In genomic region chr1:6131561-6131960, GRCh38 we compare ENCODE assay signal across 28 cellular contexts. TPM values are rescaled to one million over a fixed set of nuclear protein-coding genes. Genes with fewer than 3 reads are reported as not detected.
"Had no signal": no experiment of that assay in that cellular context is flagged by ENCODE, and none has a peak within 500 bp of the region (broad histone marks: within the 10 kb centered on the region; RNA-seq: fewer than 3 reads in every experiment).

No MANE protein-coding gene starts in this region.

- H3K36me3 Mint-ChIP-seq: neural progenitor cell; stimulated activated effector memory CD8-positive, alpha-beta T cell treated with anti-CD3 and anti-CD28 coated beads, Interleukin-12 subunit alpha, Interleukin-12 subunit beta, amount 100 ng/mL, for 72 hours had no signal

- H3K4me1 ChIP-seq: parathyroid adenoma, prostate gland, thyroid gland had no signal

- H3K27me3 ChIP-seq: right atrium auricular region, thyroid gland, vagina had no signal

- H3K36me3 ChIP-seq: esophagus squamous epithelium, heart right ventricle, neural progenitor cell, prostate gland, right atrium auricular region, stomach, thyroid gland, vagina had no signal

- H3K4me3 Mint-ChIP-seq: effector memory CD8-positive, alpha-beta T cell; naive thymus-derived CD4-positive, alpha-beta T cell; nephron; neural progenitor cell; stimulated activated effector memory CD8-positive, alpha-beta T cell treated with anti-CD3 and anti-CD28 coated beads, Interleukin-12 subunit alpha, Interleukin-12 subunit beta, amount 100 ng/mL, for 72 hours had no signal

- H3K4me3 ChIP-seq: esophagus squamous epithelium, heart right ventricle, neural progenitor cell, prostate gland, right atrium auricular region, smooth muscle cell, stomach, thyroid gland, vagina had no signal

- H3K4me1 Mint-ChIP-seq: nephron, neural progenitor cell had no signal

- H3K27ac Mint-ChIP-seq: effector memory CD8-positive, alpha-beta T cell; naive thymus-derived CD4-positive, alpha-beta T cell; nephron; neural progenitor cell; stimulated activated effector memory CD8-positive, alpha-beta T cell treated with anti-CD3 and anti-CD28 coated beads, Interleukin-12 subunit alpha, Interleukin-12 subunit beta, amount 100 ng/mL, for 72 hours had no signal

- DNase-seq: cortex of kidney; effector memory CD8-positive, alpha-beta T cell; erythroblast; esophagus squamous epithelium; foreskin melanocyte; glutamatergic neuron; hippocampal formation; kidney glomerular epithelial cell; mammary epithelial cell; mesendoderm; midbrain; naive thymus-derived CD4-positive, alpha-beta T cell; stimulated activated CD4-positive, alpha-beta T cell treated with anti-CD3 and anti-CD28 coated beads, Interleukin-2, amount 100 ng/mL, for 24 hours; stimulated activated CD4-positive, alpha-beta T cell treated with anti-CD3 and anti-CD28 coated beads, Interleukin-4, amount 100 ng/mL, for 24 hours; stimulated activated naive CD4-positive, alpha-beta T cell treated with Interleukin-2 at 50 U/mL for 16 hours; stomach; thyroid gland; trophoblast cell had no signal

- H3K9me3 Mint-ChIP-seq: effector memory CD8-positive, alpha-beta T cell had no signal

- H3K27ac ChIP-seq: esophagus squamous epithelium, heart right ventricle, neural progenitor cell, parathyroid adenoma, prostate gland, right atrium auricular region, stomach, thyroid gland, vagina had no signal

- ATAC-seq: effector memory CD8-positive, alpha-beta T cell; heart right ventricle; naive thymus-derived CD4-positive, alpha-beta T cell; stimulated activated effector memory CD8-positive, alpha-beta T cell treated with anti-CD3 and anti-CD28 coated beads, Interleukin-12 subunit alpha, Interleukin-12 subunit beta, amount 100 ng/mL, for 72 hours had no signal

- H3K9me3 ChIP-seq: prostate gland, right atrium auricular region, thyroid gland, vagina had no signal

RNA-seq across cellular contexts. Expression of gene CHD5, which starts 48.6 kb away (rescaled TPM):
- polyA plus RNA-seq: liver; naive thymus-derived CD4-positive, alpha-beta T cell; smooth muscle cell had no signal
